Comparison of ENCODE assay signal across 27 cellular contexts in genomic region chr11:120526241-120526640, GRCh38. TPM values are rescaled to one million over a fixed set of nuclear protein-coding genes. Genes with fewer than 3 reads are reported as not detected.
"Had no signal": no experiment of that assay in that cellular context is flagged by ENCODE, and none has a peak within 500 bp of the region (broad histone marks: within the 10 kb centered on the region; RNA-seq: fewer than 3 reads in every experiment).

No MANE protein-coding gene starts in this region.

- H3K27ac ChIP-seq: brain microvascular endothelial cell, KMS-11 had no signal

- H3K4me3 Mint-ChIP-seq: activated CD4-positive, alpha-beta T cell treated with anti-CD3 and anti-CD28 coated beads, Interleukin-2, amount 10 ng/mL, durations not matched to agents 24 days and 14 days; activated CD8-positive, alpha-beta T cell treated with anti-CD3 and anti-CD28 coated beads for 36 hours; activated naive CD8-positive, alpha-beta T cell treated with anti-CD3 and anti-CD28 coated beads for 36 hours; activated T-cell treated with anti-CD3 and anti-CD28 coated beads, Interleukin-2, amount 50 U/mL, for 4 hours; activated T-helper 1 cell treated with anti-CD3 and anti-CD28 coated beads, Interleukin-12 subunit alpha, Interleukin-12 subunit beta, Interleukin-2, Interleukin-4 antibody, amounts not matched to agents 30 ng/mL and 10 ng/mL and 1 ng/mL, durations not matched to agents 14 hours and 24 hours and 36 hours had no signal

- ATAC-seq: activated CD8-positive, alpha-beta T cell treated with anti-CD3 and anti-CD28 coated beads for 36 hours; activated T-cell treated with anti-CD3 and anti-CD28 coated beads, Interleukin-2, amount 50 U/mL, for 4 hours had no signal

- H3K36me3 Mint-ChIP-seq: activated naive CD8-positive, alpha-beta T cell treated with anti-CD3 and anti-CD28 coated beads for 36 hours had no signal

- H3K27me3 ChIP-seq: brain microvascular endothelial cell had no signal

- H3K27me3 Mint-ChIP-seq: activated CD4-positive, alpha-beta T cell treated with anti-CD3 and anti-CD28 coated beads, Interleukin-2, amount 10 ng/mL, durations not matched to agents 24 days and 14 days had no signal

- H3K9me3 Mint-ChIP-seq: activated CD4-positive, alpha-beta T cell treated with anti-CD3 and anti-CD28 coated beads, Interleukin-2, amount 10 ng/mL, durations not matched to agents 24 days and 14 days; activated CD8-positive, alpha-beta T cell treated with anti-CD3 and anti-CD28 coated beads for 36 hours; activated naive CD8-positive, alpha-beta T cell treated with anti-CD3 and anti-CD28 coated beads for 36 hours; activated T-cell treated with anti-CD3 and anti-CD28 coated beads, Interleukin-2, amount 50 U/mL, for 4 hours; activated T-helper 1 cell treated with anti-CD3 and anti-CD28 coated beads, Interleukin-12 subunit alpha, Interleukin-12 subunit beta, Interleukin-2, Interleukin-4 antibody, amounts not matched to agents 30 ng/mL and 10 ng/mL and 1 ng/mL, durations not matched to agents 14 hours and 24 hours and 36 hours had no signal

- DNase-seq: activated CD4-positive, alpha-beta T cell treated with anti-CD3 and anti-CD28 coated beads, Interleukin-2, amount 10 ng/mL, durations not matched to agents 24 days and 14 days; activated CD4-positive, alpha-beta T cell treated with anti-CD3 and anti-CD28 coated beads, Interleukin-2, amount 50 U/mL, for 4 hours; activated CD8-positive, alpha-beta memory T cell treated with anti-CD3 and anti-CD28 coated beads, Interleukin-2, amount 50 U/mL, for 4 hours; activated CD8-positive, alpha-beta T cell treated with anti-CD3 and anti-CD28 coated beads for 36 hours; activated naive CD4-positive, alpha-beta T cell treated with anti-CD3 and anti-CD28 coated beads, Interleukin-2, amount 50 U/mL, for 16 hours; activated naive CD8-positive, alpha-beta T cell treated with anti-CD3 and anti-CD28 coated beads for 36 hours; activated T-cell treated with anti-CD3 and anti-CD28 coated beads for 4 hours; activated T-cell treated with anti-CD3 and anti-CD28 coated beads, Interleukin-2, amount 50 U/mL, for 4 hours; brain microvascular endothelial cell; central memory CD4-positive, alpha-beta T cell; MM.1S; MV-4-11; NCI-H1092; NCI-H1436 treated with DMSO at 0.1 percent for 48 hours; NCI-H1694 treated with DMSO at 0.1 percent for 48 hours; NCI-H2029; NCI-H345; NCI-H524 treated with DMSO at 0.1 percent for 48 hours; SW 1271; T-helper 1 cell; T-helper 2 cell; T1000 had no signal

- H3K4me1 Mint-ChIP-seq: activated CD4-positive, alpha-beta T cell treated with anti-CD3 and anti-CD28 coated beads, Interleukin-2, amount 10 ng/mL, durations not matched to agents 24 days and 14 days; activated naive CD8-positive, alpha-beta T cell treated with anti-CD3 and anti-CD28 coated beads for 36 hours had no signal

- H3K27ac Mint-ChIP-seq: activated CD4-positive, alpha-beta T cell treated with anti-CD3 and anti-CD28 coated beads, Interleukin-2, amount 10 ng/mL, durations not matched to agents 24 days and 14 days; activated CD8-positive, alpha-beta T cell treated with anti-CD3 and anti-CD28 coated beads for 36 hours; activated naive CD8-positive, alpha-beta T cell treated with anti-CD3 and anti-CD28 coated beads for 36 hours; activated T-helper 1 cell treated with anti-CD3 and anti-CD28 coated beads, Interleukin-12 subunit alpha, Interleukin-12 subunit beta, Interleukin-2, Interleukin-4 antibody, amounts not matched to agents 30 ng/mL and 10 ng/mL and 1 ng/mL, durations not matched to agents 14 hours and 24 hours and 36 hours had no signal

- H3K36me3 ChIP-seq: brain microvascular endothelial cell had no signal

RNA-seq across cellular contexts. Expression of gene GRIK4, which starts 14.7 kb away (rescaled TPM):
- total RNA-seq: activated CD8-positive, alpha-beta T cell treated with anti-CD3 and anti-CD28 coated beads for 36 hours; aorta; NCI-H460; RPMI7951 had no signal
